ENCODE assay signal across 8 cellular contexts in genomic region chr14:49693738-49694130, GRCh38. TPM values are rescaled to one million over a fixed set of nuclear protein-coding genes. Genes with fewer than 3 reads are reported as not detected.
DNase-seq lines count a peak whose midpoint lies in the region; ATAC-seq, FAIRE-seq and TF ChIP-seq lines count a peak whose summit lies in the region.
"Not testable (repeated sequence)": the region's sequence is repeated elsewhere in the genome, so short reads cannot be mapped to it uniquely, and the experiment has no call there.

No MANE protein-coding gene starts in this region.

- 39% methylated on average over 12 of the region's 14 CpGs; no CpG with 5 or more reads in 1 of the 2 experiments for WGBS in H1 (ENCODE audit: extremely low coverage in 1 of 2, insufficient coverage in 1 of 2, insufficient read length in 1 of 2, insufficient replicate concordance in 2 of 2, low coverage in 1 of 2, low lambda C conversion rate in 2 of 2, missing lambda C conversion rate in 1 of 2), 2 experiments

- peaks cover 31 to 36% (median 33%) of the 10 kb centered on the region in 3 donors for H3K4me1 Mint-ChIP-seq in T-cell
- peaks cover 35% of the 10 kb centered on the region for H3K4me1 Mint-ChIP-seq in activated naive CD8-positive, alpha-beta T cell (ENCODE audit: low read depth)
- peaks cover 17% of the 10 kb centered on the region for H3K4me1 Mint-ChIP-seq in nephron
- H3K4me1 Mint-ChIP-seq in stimulated activated effector memory CD8-positive, alpha-beta T cell treated with anti-CD3 and anti-CD28 coated beads, Interleukin-12 subunit alpha, Interleukin-12 subunit beta, amount 100 ng/mL, for 72 hours, result peaks cover 26% of the 10 kb centered on the region

- not testable (repeated sequence) for H3K18ac ChIP-seq in H1 (ENCODE audit: extremely low read depth, low read length)

- H3K56ac ChIP-seq in H1 (replicated peaks; ENCODE audit: insufficient read length, low read depth, low read length), result not testable (repeated sequence)

- H3K14ac ChIP-seq in H1 (ENCODE audit: insufficient read length), result not testable (repeated sequence)

- not testable (repeated sequence) for H2BK12ac ChIP-seq in H1 (ENCODE audit: low read depth, low read length)

- TF ChIP-seq POLR2A in H1 (IDR thresholded peaks at IDR 0.05; ENCODE audit: control extremely low read depth in 1 of 2, low read depth in 2 of 2, low read length in 2 of 2), result not testable (repeated sequence)

- not testable (repeated sequence) for H3K23me2 ChIP-seq in H1 (ENCODE audit: low read depth, low read length)

- not testable (repeated sequence) for FAIRE-seq in H1 (lab: Jason Lieb, UNC)

- H3K4ac ChIP-seq in H1 (replicated peaks; ENCODE audit: insufficient read length, low read depth, low read length), result not testable (repeated sequence)

- H3K27ac ChIP-seq in AG04450 (ENCODE audit: low read depth, low read length), result peak overlapping the region; percentile 82
- not testable (repeated sequence) for H3K27ac ChIP-seq in H1 (ENCODE audit: low read depth, low read length)

- H2BK20ac ChIP-seq in H1 (ENCODE audit: low read length), result not testable (repeated sequence)

- not testable (repeated sequence) for H2BK15ac ChIP-seq in H1 (ENCODE audit: low read length)

- not testable (repeated sequence) for ATAC-seq in T-cell (replicated peaks in 1 of 4); stimulated activated effector memory CD8-positive, alpha-beta T cell treated with anti-CD3 and anti-CD28 coated beads, Interleukin-12 subunit alpha, Interleukin-12 subunit beta, amount 100 ng/mL, for 72 hours

- not testable (repeated sequence) for H3K23ac ChIP-seq in H1 (ENCODE audit: insufficient read length)

- H3K36me3 ChIP-seq in H1 (ENCODE audit: control insufficient read depth in 2 of 4, insufficient read depth in 4 of 4, low read length in 3 of 4), result not testable (repeated sequence)

- POLR2A ChIA-PET in AG04450 (lab: Yijun Ruan, JAX), result interaction anchor here (0.6 to 2.3 kb wide), 3 partner anchors 14 to 75 kb away, joined by 3 to 22 read pairs (median 3); partner anchors contain the start of genes KLHDC2, MGAT2 and RPL36AL
- POLR2A ChIA-PET in HEK293T (lab: Yijun Ruan, JAX), result interaction anchor here (0.6 to 4.4 kb wide), 4 partner anchors 9 to 75 kb away, joined by 3 to 55 read pairs (median 3); partner anchors contain the start of gene KLHDC2
- POLR2A ChIA-PET in T-cell (lab: Charles Lee), result not testable (repeated sequence)
- POLR2A ChIA-PET in H1 (lab: Charles Lee; ENCODE audit: partially characterized antibody), result interaction anchor here (1.2 to 3.1 kb wide), 3 partner anchors 12 to 75 kb away, joined by 3 to 30 read pairs (median 11); partner anchors contain the start of genes DNAAF2 and KLHDC2

- not testable (repeated sequence) for H3K79me2 ChIP-seq in H1 (ENCODE audit: control insufficient read depth in 1 of 2, insufficient read depth in 2 of 2, low read length in 2 of 2)

- not testable (repeated sequence) for H2BK5ac ChIP-seq in H1 (ENCODE audit: low read depth, low read length)

- H3K79me1 ChIP-seq in H1 (ENCODE audit: low read depth, low read length), result not testable (repeated sequence)

- not testable (repeated sequence) for H2AFZ ChIP-seq in H1 (ENCODE audit: low read length)

- not testable (repeated sequence) for TF ChIP-seq CTCF in AG04450 (IDR thresholded peaks at IDR 0.05; ENCODE audit: low read depth, low read length); H1 (IDR thresholded peaks at IDR 0.05; ENCODE audit: control extremely low read depth in 1 of 3, insufficient read depth in 1 of 3, low read depth in 1 of 3, low read length in 3 of 3); nephron (IDR thresholded peaks at IDR 0.05; ENCODE audit: unreplicated experiment in 3 of 3)

- not testable (repeated sequence) for H3K27me3 ChIP-seq in AG04450 (ENCODE audit: control insufficient read depth, insufficient read depth, low read length)
- peaks cover 0 to 13% (median 7%) of the 10 kb centered on the region in 4 experiments for H3K27me3 ChIP-seq in H1 (replicated peaks in 1 of 4; ENCODE audit: control insufficient read depth in 3 of 4, extremely low read depth in 1 of 4, insufficient read depth in 3 of 4, low read length in 3 of 4)

- H3K9me3 Mint-ChIP-seq in T-cell; activated naive CD8-positive, alpha-beta T cell (ENCODE audit: low read depth); nephron; stimulated activated effector memory CD8-positive, alpha-beta T cell treated with anti-CD3 and anti-CD28 coated beads, Interleukin-12 subunit alpha, Interleukin-12 subunit beta, amount 100 ng/mL, for 72 hours: not testable (repeated sequence)

- TF ChIP-seq EP300 in H1 (IDR thresholded peaks at IDR 0.05; ENCODE audit: borderline replicate concordance in 1 of 2, low read depth in 2 of 2, low read length in 2 of 2), result not testable (repeated sequence)

- H3K9me3 ChIP-seq in AG04450 (ENCODE audit: control insufficient read depth, insufficient read depth, low read length); H1 (ENCODE audit: insufficient read depth in 2 of 2, low read depth in 1 of 2, low read length in 1 of 2); iPS-18c (ENCODE audit: control insufficient read depth, insufficient read depth, low read length): not testable (repeated sequence)

- H3K9ac ChIP-seq in H1 (replicated peaks in 1 of 4; ENCODE audit: extremely low read depth in 1 of 4, low read depth in 3 of 4, low read length in 3 of 4), result not testable (repeated sequence)

- not testable (repeated sequence) for H3K36me3 Mint-ChIP-seq in T-cell; activated naive CD8-positive, alpha-beta T cell; nephron (ENCODE audit: low read depth); stimulated activated effector memory CD8-positive, alpha-beta T cell treated with anti-CD3 and anti-CD28 coated beads, Interleukin-12 subunit alpha, Interleukin-12 subunit beta, amount 100 ng/mL, for 72 hours

- H3K4me2 ChIP-seq in H1 (ENCODE audit: insufficient read depth in 1 of 2, low read depth in 2 of 2, low read length in 2 of 2), result peak overlapping the region; percentile 83 to 96

- H3K27me3 Mint-ChIP-seq in T-cell; activated naive CD8-positive, alpha-beta T cell; nephron (ENCODE audit: low read depth): not testable (repeated sequence)

- H3K4me3 Mint-ChIP-seq in T-cell, result peak overlapping the region; percentile 84 to 89 (median 85)
- peak overlapping the region; percentile 91 for H3K4me3 Mint-ChIP-seq in activated naive CD8-positive, alpha-beta T cell
- H3K4me3 Mint-ChIP-seq in nephron, result peak overlapping the region; percentile 78 to 88 (median 83)
- H3K4me3 Mint-ChIP-seq in stimulated activated effector memory CD8-positive, alpha-beta T cell treated with anti-CD3 and anti-CD28 coated beads, Interleukin-12 subunit alpha, Interleukin-12 subunit beta, amount 100 ng/mL, for 72 hours, result peak overlapping the region; percentile 62

- peak overlapping the region in 1 of 2 donors; percentile 86 for H3K27ac Mint-ChIP-seq in T-cell
- H3K27ac Mint-ChIP-seq in activated naive CD8-positive, alpha-beta T cell, result peak overlapping the region; percentile 16
- H3K27ac Mint-ChIP-seq in nephron, result peak overlapping the region; percentile 97 to 98 (median 98)
- peak overlapping the region; percentile 29 for H3K27ac Mint-ChIP-seq in stimulated activated effector memory CD8-positive, alpha-beta T cell treated with anti-CD3 and anti-CD28 coated beads, Interleukin-12 subunit alpha, Interleukin-12 subunit beta, amount 100 ng/mL, for 72 hours

- not testable (repeated sequence) for H4K20me1 ChIP-seq in H1 (replicated peaks in 1 of 2; ENCODE audit: control insufficient read depth in 1 of 2, insufficient read depth in 2 of 2, low read length in 2 of 2)

- H2AK5ac ChIP-seq in H1 (ENCODE audit: low read depth, low read length), result not testable (repeated sequence)

- H4K91ac ChIP-seq in H1 (replicated peaks; ENCODE audit: insufficient read length, low read length), result not testable (repeated sequence)

- peak overlapping the region; percentile 72 for H3K4me3 ChIP-seq in AG04450 (ENCODE audit: low read depth, low read length)
- H3K4me3 ChIP-seq in H1 (ENCODE audit: extremely low read depth in 1 of 4, insufficient read depth in 2 of 4, low read depth in 3 of 4, low read length in 4 of 4), result peak overlapping the region; percentile 58 to 89 (median 76)
- H3K4me3 ChIP-seq in iPS-18c (ENCODE audit: insufficient read depth, low read depth, low read length), result peak overlapping the region; percentile 72

- not testable (repeated sequence) for H4K8ac ChIP-seq in H1 (ENCODE audit: extremely low read depth, insufficient read depth, low read length)

- H2BK120ac ChIP-seq in H1 (replicated peaks; ENCODE audit: low read depth, low read length), result not testable (repeated sequence)

- H3K4me1 ChIP-seq in H1 (replicated peaks in 1 of 4; ENCODE audit: control insufficient read depth in 3 of 4, insufficient read depth in 4 of 4, low read length in 3 of 4), result not testable (repeated sequence)

- not testable (repeated sequence) for DNase-seq in AG04450 (ENCODE audit: low read depth, low spot score); HEK293T (ENCODE audit: extremely low spot score); H1 (ENCODE audit: low read depth in 1 of 2, low spot score in 2 of 2); stimulated activated effector memory CD8-positive, alpha-beta T cell treated with anti-CD3 and anti-CD28 coated beads, Interleukin-12 subunit alpha, Interleukin-12 subunit beta, amount 100 ng/mL, for 72 hours (ENCODE audit: low spot score in 2 of 2)
- DNase-seq in T-cell, result peak in 1 of 34 experiments; percentile 2

- H4K5ac ChIP-seq in H1 (ENCODE audit: insufficient read length, low read depth, low read length), result not testable (repeated sequence)

- not testable (repeated sequence) for TF ChIP-seq RAD21 in H1 (IDR thresholded peaks at IDR 0.05 in 1 of 2, conservative IDR thresholded peaks at IDR 0.05 in 1 of 2; ENCODE audit: low read depth in 2 of 2, low read length in 2 of 2)

- CTCF ChIA-PET in AG04450 (lab: Charles Lee), result interaction anchor here (0.6 kb wide), 2 partner anchors 35 to 172 kb away, joined by 3 read pairs; no protein-coding TSS in a partner anchor
- CTCF ChIA-PET in HEK293T (lab: Yijun Ruan, JAX); T-cell (lab: Charles Lee); H1 (lab: Charles Lee; ENCODE audit: partially characterized antibody): not testable (repeated sequence)

RNA-seq across cellular contexts. Expression of gene KLHDC1, which starts 0.8 kb away (rescaled TPM):
- polyA plus RNA-seq in AG04450 (2011; rRNA removed) (0.63 and 1.2 TPM in 2 replicates), H1 (2011; rRNA removed) (0.08 TPM in 1 of 2 replicates, not detected in the other)
- polyA minus RNA-seq in AG04450 (2011; rRNA and poly(A)+ RNA removed), result 0.37 and 0.74 TPM in 2 replicates
- total RNA-seq in T-cell, result 10 to 100 TPM in 4 of 5 donors, 1 to 10 TPM in 1; 8.8 to 12.5 (median 10.2) TPM
- not detected in 2 replicates for total RNA-seq in H1 (2021; fragmentation: NEBNext Ultra II Directional; extraction: Animal tissue kit (Norgen Biotek cat#: 25700))
- 0.09 TPM for polyA plus RNA-seq in H1 (2011; cell fraction: cytosol; rRNA removed)
- polyA plus RNA-seq in H1 (2011; cell fraction: nucleus; rRNA removed), result not detected
- polyA plus RNA-seq in H1 (2012, experiment 1 of 2), result not detected in 4 replicates
- not detected for polyA plus RNA-seq in H1 (2012, experiment 2 of 2)
- not detected for polyA plus RNA-seq in H1 (2013, experiment 1 of 2)
- polyA plus RNA-seq in H1 (2013, experiment 2 of 2), result not detected
- polyA minus RNA-seq in H1 (2011; rRNA and poly(A)+ RNA removed), result not detected in 2 replicates
- not detected for polyA minus RNA-seq in H1 (2011; cell fraction: cytosol; rRNA and poly(A)+ RNA removed)
- polyA minus RNA-seq in H1 (2011; cell fraction: nucleus; rRNA and poly(A)+ RNA removed), result not detected

RNA-seq across cellular contexts. Expression of gene POLE2, which starts 5.7 kb away (rescaled TPM):
- polyA plus RNA-seq in AG04450 (2011; rRNA removed), result 4.4 and 5.8 TPM in 2 replicates
- 2.4 and 2.8 TPM in 2 replicates for polyA minus RNA-seq in AG04450 (2011; rRNA and poly(A)+ RNA removed)
- total RNA-seq in T-cell, result 1 to 10 TPM in 4 of 5 donors, under 1 TPM in 1; 0.99 to 4.0 (median 1.8) TPM
- 31.2 and 34.0 TPM in 2 replicates for total RNA-seq in H1 (2021; fragmentation: NEBNext Ultra II Directional; extraction: Animal tissue kit (Norgen Biotek cat#: 25700))
- 24.5 and 41.7 TPM in 2 replicates for polyA plus RNA-seq in H1 (2011; rRNA removed)
- 31.3 TPM for polyA plus RNA-seq in H1 (2011; cell fraction: cytosol; rRNA removed)
- 26.3 TPM for polyA plus RNA-seq in H1 (2011; cell fraction: nucleus; rRNA removed)
- 22.3 to 34.7 TPM (median 26.4 TPM) in 4 replicates for polyA plus RNA-seq in H1 (2012, experiment 1 of 2)
- polyA plus RNA-seq in H1 (2012, experiment 2 of 2), result 10.6 TPM
- 34.4 TPM for polyA plus RNA-seq in H1 (2013, experiment 1 of 2)
- polyA plus RNA-seq in H1 (2013, experiment 2 of 2), result 31.3 TPM
- 30.6 and 42.3 TPM in 2 replicates for polyA minus RNA-seq in H1 (2011; rRNA and poly(A)+ RNA removed)
- polyA minus RNA-seq in H1 (2011; cell fraction: cytosol; rRNA and poly(A)+ RNA removed), result 9.9 TPM
- 35.8 TPM for polyA minus RNA-seq in H1 (2011; cell fraction: nucleus; rRNA and poly(A)+ RNA removed)

RNA-seq across cellular contexts. Expression of gene DNAAF2, which starts 58.7 kb away (rescaled TPM):
- polyA plus RNA-seq in AG04450 (2011; rRNA removed) (6.6 and 9.1 TPM in 2 replicates), H1 (2011; rRNA removed) (12.2 and 13.1 TPM in 2 replicates)
- 1.7 and 3.0 TPM in 2 replicates for polyA minus RNA-seq in AG04450 (2011; rRNA and poly(A)+ RNA removed)
- total RNA-seq in T-cell, result 10 to 100 TPM in 3 of 5 donors, 1 to 10 TPM in 2; 8.2 to 26.7 (median 10.0) TPM
- total RNA-seq in H1 (2021; fragmentation: NEBNext Ultra II Directional; extraction: Animal tissue kit (Norgen Biotek cat#: 25700)), result 27.5 and 30.0 TPM in 2 replicates
- 19.4 TPM for polyA plus RNA-seq in H1 (2011; cell fraction: cytosol; rRNA removed)
- polyA plus RNA-seq in H1 (2011; cell fraction: nucleus; rRNA removed), result 8.6 TPM
- 15.7 to 25.0 TPM (median 17.1 TPM) in 4 replicates for polyA plus RNA-seq in H1 (2012, experiment 1 of 2)
- polyA plus RNA-seq in H1 (2012, experiment 2 of 2), result 5.3 TPM
- 14.7 TPM for polyA plus RNA-seq in H1 (2013, experiment 1 of 2)
- polyA plus RNA-seq in H1 (2013, experiment 2 of 2), result 14.4 TPM
- 4.5 and 5.9 TPM in 2 replicates for polyA minus RNA-seq in H1 (2011; rRNA and poly(A)+ RNA removed)
- 10.2 TPM for polyA minus RNA-seq in H1 (2011; cell fraction: cytosol; rRNA and poly(A)+ RNA removed)
- polyA minus RNA-seq in H1 (2011; cell fraction: nucleus; rRNA and poly(A)+ RNA removed), result 10.3 TPM
